In the genomic region with DNA sequence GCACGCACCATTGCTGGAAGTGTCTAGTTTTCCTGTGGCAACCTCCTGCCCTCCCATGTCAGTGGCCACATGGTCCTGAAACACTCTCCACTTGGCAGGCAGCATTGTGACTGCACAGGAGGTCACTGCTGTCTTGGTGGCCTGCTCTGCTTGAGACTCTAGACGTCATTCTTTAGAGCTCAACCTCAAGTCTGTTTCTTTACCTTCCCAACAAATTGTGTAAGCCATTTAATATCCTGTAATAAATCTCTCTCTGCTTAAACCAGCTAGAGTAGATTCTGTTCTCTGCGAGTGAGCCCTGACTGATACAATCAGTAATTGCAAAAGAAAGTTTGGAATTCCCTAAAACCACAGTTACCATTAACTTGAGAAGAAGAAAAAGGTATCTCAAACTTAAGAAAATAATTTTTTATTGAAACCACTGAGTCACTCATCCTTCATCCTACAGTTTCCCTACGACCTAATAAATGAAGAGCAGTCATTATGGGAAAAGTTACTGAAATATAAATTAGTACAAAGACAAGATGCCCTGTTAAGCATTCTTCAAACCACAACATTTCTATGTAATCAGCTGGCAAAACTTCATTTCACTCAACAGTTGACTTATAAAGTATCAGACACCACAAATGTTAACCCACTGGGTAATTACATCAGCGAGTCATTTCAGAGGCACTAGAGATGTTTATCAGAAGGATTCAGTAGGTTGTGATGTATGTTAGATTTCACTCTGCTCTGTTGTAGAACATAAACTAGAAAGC, we compare ENCODE assay signal across 9 cellular contexts. TPM values are rescaled to one million over a fixed set of nuclear protein-coding genes. Genes with fewer than 3 reads are reported as not detected.
A peak's percentile ranks its signal among the peaks of the same experiment; 100 is the strongest.
DNase-seq lines count a peak whose midpoint lies in the region; ATAC-seq, FAIRE-seq and TF ChIP-seq lines count a peak whose summit lies in the region.
"Had no signal": no experiment of that assay in that cellular context is flagged by ENCODE, and none has a peak within 500 bp of the region (broad histone marks: within the 10 kb centered on the region; RNA-seq: fewer than 3 reads in every experiment).

No MANE protein-coding gene starts in this region.

- no peak overlapping the region for H3K9ac ChIP-seq in GM12878 (ENCODE audit: control insufficient read depth, insufficient read depth, low read length)

- no peaks in the 10 kb centered on the region; the same call in 2 of the 3 replicates for H3K9me3 ChIP-seq in GM12878 (replicated peaks; ENCODE audit: control insufficient read depth, insufficient read depth, low read length)
- no peaks in the 10 kb centered on the region for H3K9me3 ChIP-seq in naive thymus-derived CD4-positive, alpha-beta T cell (ENCODE audit: control insufficient read depth in 2 of 3, low read length in 3 of 3)

- no peaks in the 10 kb centered on the region for H3K27me3 ChIP-seq in GM12878 (replicated peaks in 1 of 2; ENCODE audit: control insufficient read depth in 2 of 2, insufficient read depth in 2 of 2, low read length in 1 of 2)
- H3K27me3 ChIP-seq in naive thymus-derived CD4-positive, alpha-beta T cell (ENCODE audit: control insufficient read depth in 2 of 2, insufficient read depth in 2 of 2, low read length in 2 of 2): no peaks in the 10 kb centered on the region

- H4K20me1 ChIP-seq in GM12878 (ENCODE audit: control insufficient read depth, insufficient read depth): no peaks in the 10 kb centered on the region

- peaks cover 0 to 12% (median 9%) of the 10 kb centered on the region in 5 donors for H3K36me3 Mint-ChIP-seq in naive thymus-derived CD4-positive, alpha-beta T cell

- peaks cover 2% of the 10 kb centered on the region for H3K79me2 ChIP-seq in GM12878 (ENCODE audit: control insufficient read depth, insufficient read depth, low read length)

- DNase-seq in Caki2 (ENCODE audit: low read depth) (peak; percentile 96), HS-5 (ENCODE audit: low read depth) (peak; percentile 58), GM12878 (ENCODE audit: low read depth, low spot score) (no peak), nucleus accumbens (lab: John Stamatoyannopoulos, UW) (no peak)
- no peak for DNase-seq in naive thymus-derived CD4-positive, alpha-beta T cell
- DNase-seq: occipital lobe had no signal

- no TSS peak for BruUV-seq in GM12878 (replicated peaks; lab: Mats Ljungman, UMichigan)

- CTCF ChIA-PET in GM12878 (lab: Yijun Ruan, JAX): interaction anchor here (0.7 to 2.0 kb wide), 3 partner anchors 8 to 11 kb away, joined by 3 to 5 read pairs (median 5); no protein-coding TSS in a partner anchor
- CTCF ChIA-PET in naive thymus-derived CD4-positive, alpha-beta T cell (lab: Charles Lee): no interaction called here

- H2AFZ ChIP-seq in GM12878 (ENCODE audit: control insufficient read depth, low read depth, low read length): no peak overlapping the region

- H3K27ac Mint-ChIP-seq in naive thymus-derived CD4-positive, alpha-beta T cell: peak overlapping the region in 7 of 9 donors; percentile 26 to 93 (median 80)

- TF ChIP-seq POLR2A in GM12878 (IDR thresholded peaks at IDR 0.05; ENCODE audit: low read depth, low read length): no peak

- peaks cover 15 to 54% (median 43%) of the 10 kb centered on the region in 7 donors for H3K4me1 Mint-ChIP-seq in naive thymus-derived CD4-positive, alpha-beta T cell

- intact Hi-C loops in GM12878 (cut with micrococcal nuclease; ENCODE audit: unreplicated experiment): no loop called here
- intact Hi-C loops in naive thymus-derived CD4-positive, alpha-beta T cell (cut with micrococcal nuclease): loop anchor here in 1 of 2 donors (2.0 kb wide), 1 partner anchor 17 kb away; no protein-coding TSS in a partner anchor

- FAIRE-seq in GM12878 (lab: Jason Lieb, UNC): no peak

- H3K4me3 ChIP-seq in GM12878: no peak overlapping the region
- no peak overlapping the region for H3K4me3 ChIP-seq in naive thymus-derived CD4-positive, alpha-beta T cell (ENCODE audit: low read length)

- WGBS in GM12878 (ENCODE audit: insufficient coverage, insufficient replicate concordance, low lambda C conversion rate, missing lambda C conversion rate): 35% methylated on average over 5 of the region's 5 CpGs

- SMC1A ChIA-PET in GM12878 (lab: Charles Lee; ENCODE audit: uncharacterized antibody, unreplicated experiment): interaction anchor here (1.4 to 1.8 kb wide), 2 partner anchors 11 to 16 kb away, joined by 4 to 7 read pairs; no protein-coding TSS in a partner anchor

- TF ChIP-seq EP300 in GM12878 (IDR thresholded peaks at IDR 0.05; ENCODE audit: borderline replicate concordance in 1 of 2, control insufficient read depth in 1 of 2, low read depth in 2 of 2, low read length in 2 of 2): no peak

- RAD21 ChIA-PET in GM12878 (lab: Charles Lee; ENCODE audit: unreplicated experiment): no interaction called here

- in situ Hi-C loops in Caki2 (cut with HindIII; ENCODE audit: low pct_unique_long_range_greater_than_20kb, low sequenced_read_pairs): no loop called here
- in situ Hi-C loops in GM12878 (cut with MboI): no loop called here

- H3K4me3 Mint-ChIP-seq in naive thymus-derived CD4-positive, alpha-beta T cell: peak overlapping the region in 3 of 10 donors; percentile 25 to 51 (median 48)

- H3K4me2 ChIP-seq in GM12878 (ENCODE audit: control insufficient read depth, insufficient read depth): no peak overlapping the region

- POLR2A ChIA-PET in GM12878 (lab: Charles Lee): no interaction called here
- POLR2A ChIA-PET in naive thymus-derived CD4-positive, alpha-beta T cell (lab: Charles Lee): no interaction called here

- TF ChIP-seq CTCF in GM12878 (IDR thresholded peaks at IDR 0.05 in 2 of 3, conservative IDR thresholded peaks at IDR 0.05 in 1 of 3; ENCODE audit: control insufficient read depth in 2 of 3, extremely low read depth in 1 of 3, insufficient read depth in 1 of 3, low read depth in 3 of 3, low read length in 3 of 3): no peak

- H3K27me3 Mint-ChIP-seq in naive thymus-derived CD4-positive, alpha-beta T cell: no peaks in the 10 kb centered on the region

- no peak for TF ChIP-seq RAD21 in GM12878 (IDR thresholded peaks at IDR 0.05; ENCODE audit: insufficient read depth, low read depth, low read length)

- peaks cover 0 to 3% of the 10 kb centered on the region in 2 experiments; a peak in 2 of 4 replicates for H3K36me3 ChIP-seq in GM12878 (ENCODE audit: control insufficient read depth in 2 of 2, insufficient read depth in 2 of 2, low read length in 1 of 2)
- H3K36me3 ChIP-seq in naive thymus-derived CD4-positive, alpha-beta T cell (ENCODE audit: control insufficient read depth in 2 of 3, insufficient read depth in 3 of 3, low read length in 3 of 3): no peaks in the 10 kb centered on the region

- ATAC-seq in GM12878 (peak; percentile 58), GM21447 (IDR thresholded peaks at IDR 0.05; ENCODE audit: unreplicated experiment) (no peak), GM18867 (IDR thresholded peaks at IDR 0.05; ENCODE audit: unreplicated experiment) (no peak), HG03139 (IDR thresholded peaks at IDR 0.05; ENCODE audit: unreplicated experiment) (no peak)
- ATAC-seq in naive thymus-derived CD4-positive, alpha-beta T cell: no peak

- H3K4me1 ChIP-seq in GM12878 (ENCODE audit: control insufficient read depth, insufficient read depth, low read length): peaks cover 8% of the 10 kb centered on the region
- peaks cover 4 to 5% of the 10 kb centered on the region in 2 donors for H3K4me1 ChIP-seq in naive thymus-derived CD4-positive, alpha-beta T cell (ENCODE audit: control insufficient read depth in 2 of 2, insufficient read depth in 2 of 2, low read length in 2 of 2)

- no peak overlapping the region for H3K27ac ChIP-seq in GM12878 (ENCODE audit: control insufficient read depth, insufficient read depth)
- no peak overlapping the region for H3K27ac ChIP-seq in naive thymus-derived CD4-positive, alpha-beta T cell (ENCODE audit: low read depth, low read length)

- H3K9me3 Mint-ChIP-seq in naive thymus-derived CD4-positive, alpha-beta T cell: peaks cover 0 to 5% (median 0%) of the 10 kb centered on the region in 11 donors

TF ChIP-seq in GM12878, 131 proteins besides CTCF, POLR2A, EP300 and RAD21 (continues in another document):
- TF ChIP-seq NFIC (IDR thresholded peaks at IDR 0.05; ENCODE audit: low read depth, low read length) (0 out of 2 replicates have a peak, but pooled peaks have one; percentile 24), ZNF24 (IDR thresholded peaks at IDR 0.05) (no peak), MXI1 (IDR thresholded peaks at IDR 0.05; ENCODE audit: low read depth, low read length) (no peak), DPF2 (IDR thresholded peaks at IDR 0.05) (no peak)

RNA-seq across cellular contexts. Expression of a gene that starts 18.0 kb away (rescaled TPM):
- total RNA-seq in Caki2 (2014; rRNA removed; shearing (Covaris generic); ENCODE audit: low replicate concordance): 30.7 and 45.0 TPM in 2 replicates
- total RNA-seq in GM12878 (2013; cell fraction: nucleolus; rRNA removed): 80.1 and 81.8 TPM in 2 replicates
- total RNA-seq in GM12878 (2014; rRNA removed) (18.6 and 19.1 TPM in 2 replicates), GM12878 (2014; rRNA removed; fragmentation: Illumina TruSeq; extraction: Trizol) (21.2 and 23.0 TPM in 2 replicates), GM12878 (2021) (22.2 and 24.0 TPM in 2 replicates)
- 9.3 TPM for polyA plus RNA-seq in GM12878 (2011; ENCODE audit: low read depth)
- polyA plus RNA-seq in GM12878 (2011; rRNA removed) (24.3 and 30.1 TPM in 2 replicates), GM12878 (2014; fragmentation: Illumina TruSeq; extraction: Trizol) (18.0 and 24.9 TPM in 2 replicates), GM12878 (2014; fragmentation: Nextera tagmentation; extraction: Ambion mirVana) (1 to 10 TPM; 7.0 to 7.4 TPM), GM12878 (2014; rRNA removed) (15.6 and 16.3 TPM in 2 replicates), GM12878 (2016; fragmentation: Nextera tagmentation; extraction: Ambion mirVana) (10 to 100 TPM; 17.2 to 24.7 TPM)
- 12.0 and 12.7 TPM in 2 replicates for polyA plus RNA-seq in GM12878 (2011; cell fraction: cytosol; rRNA removed)
- polyA plus RNA-seq in GM12878 (2011; cell fraction: nucleus; rRNA removed): 24.2 and 24.4 TPM in 2 replicates
- 9.6 and 9.9 TPM in 2 replicates for polyA plus RNA-seq in GM12878 (2012)
- polyA minus RNA-seq in GM12878 (2011; rRNA and poly(A)+ RNA removed): 18.2 and 20.3 TPM in 2 replicates
- 7.3 and 13.5 TPM in 2 replicates for polyA minus RNA-seq in GM12878 (2011; cell fraction: cytosol; rRNA and poly(A)+ RNA removed)
- 15.5 and 28.2 TPM in 2 replicates for polyA minus RNA-seq in GM12878 (2011; cell fraction: nucleus; rRNA and poly(A)+ RNA removed)
- total RNA-seq in naive thymus-derived CD4-positive, alpha-beta T cell: 10 to 100 TPM in 3 of 5 experiments, 1 to 10 TPM in 2; 5.7 to 22.5 (median 12.1) TPM
- 1 to 10 TPM; 6.7 to 8.0 TPM for polyA plus RNA-seq in naive thymus-derived CD4-positive, alpha-beta T cell

Comparison
In these comparisons a context has a peak if more than half of its experiments do, and no peak if none do; other contexts are left out.
1. DNase-seq: peak in Caki2 (single experiment) and HS-5 (single experiment); none in GM12878 (single experiment), naive thymus-derived CD4-positive, alpha-beta T cell (0 of 9) and nucleus accumbens (0 of 56).